1 cellular context compared by ENCODE assay signal in the genomic region with DNA sequence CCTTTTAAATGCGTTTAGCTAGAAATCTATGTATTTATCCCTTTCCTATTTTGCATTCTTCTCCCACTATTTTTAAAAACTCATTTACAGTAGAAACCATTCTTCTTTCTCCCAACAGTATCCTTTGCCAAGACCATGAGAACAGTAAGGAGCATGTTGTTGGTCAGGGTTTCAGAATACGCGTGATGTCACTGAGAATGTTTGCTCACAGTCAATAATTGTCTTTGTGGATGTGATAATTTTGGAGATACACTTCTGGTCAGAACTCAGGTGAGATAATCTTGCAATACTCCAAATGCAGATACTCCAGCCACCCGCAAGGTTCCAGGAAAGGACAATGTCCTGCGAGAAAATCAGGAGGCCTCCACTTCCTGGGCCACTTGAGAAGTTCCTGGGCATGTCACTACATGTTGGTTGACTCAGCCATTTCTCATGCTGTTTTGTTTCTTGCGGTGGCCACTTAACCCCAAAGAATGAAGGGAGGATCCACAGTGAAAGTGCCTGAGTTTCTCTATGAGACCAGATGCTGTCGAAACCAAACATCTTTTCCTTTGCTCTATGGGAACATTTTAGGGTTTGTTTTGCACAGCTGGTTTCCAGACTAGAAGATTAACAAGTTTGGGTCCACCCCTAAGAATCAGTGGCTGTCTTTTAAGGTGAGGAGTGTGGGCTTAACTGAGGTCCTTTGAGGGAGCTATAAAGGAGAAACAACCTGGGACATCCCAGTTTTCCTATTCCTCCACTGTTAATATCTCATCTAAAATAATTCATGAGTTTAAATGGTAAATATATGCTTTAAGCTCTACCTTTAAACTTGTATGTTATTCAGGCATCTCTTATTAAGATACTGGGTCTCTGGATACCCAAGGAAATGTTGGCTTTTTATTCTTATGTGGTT.
A peak's percentile ranks its signal among the peaks of the same experiment; 100 is the strongest.
TF ChIP-seq lines count a peak whose summit lies in the region.

No MANE protein-coding gene starts in this region.

TF ChIP-seq in HEK293, 187 proteins besides CTCF, POLR2A, EP300 and RAD21 (continued from another document and continues in another):
- TF ChIP-seq ZNF324 (tag by site-specific recombination; IDR thresholded peaks at IDR 0.05) (no peak), OSR2 (tag by site-specific recombination; IDR thresholded peaks at IDR 0.05) (peak; percentile 72), REPIN1 (tag by site-specific recombination; IDR thresholded peaks at IDR 0.05; ENCODE audit: low read depth) (no peak), ZNF510 (tag by site-specific recombination; IDR thresholded peaks at IDR 0.05; ENCODE audit: insufficient replicate concordance) (no peak), ZNF354C (tag by site-specific recombination; IDR thresholded peaks at IDR 0.05; ENCODE audit: borderline replicate concordance, low read depth) (no peak), ZNF623 (tag by site-specific recombination; IDR thresholded peaks at IDR 0.05) (no peak), ZNF423 (tag by site-specific recombination; IDR thresholded peaks at IDR 0.05) (no peak), ZNF19 (tag by site-specific recombination; IDR thresholded peaks at IDR 0.05; ENCODE audit: low read depth) (no peak), ZSCAN16 (tag by site-specific recombination; IDR thresholded peaks at IDR 0.05) (no peak), ZNF155 (tag by site-specific recombination; IDR thresholded peaks at IDR 0.05) (no peak), TRIM28 (IDR thresholded peaks at IDR 0.05; ENCODE audit: borderline replicate concordance, low read length) (peak; percentile 87; the same call in 1 of the 2 replicates), ZNF549 (tag by site-specific recombination; IDR thresholded peaks at IDR 0.05) (no peak), ZNF791 (tag by site-specific recombination; IDR thresholded peaks at IDR 0.05) (no peak), ZBTB21 (tag by site-specific recombination; IDR thresholded peaks at IDR 0.05) (peak; percentile 55; the same call in 1 of the 2 replicates), PRDM1 (tag by site-specific recombination; IDR thresholded peaks at IDR 0.05) (0 out of 2 replicates have a peak, but pooled peaks have one; percentile 56), ZNF2 (tag by site-specific recombination; IDR thresholded peaks at IDR 0.05) (0 out of 2 replicates have a peak, but pooled peaks have one; percentile 34), ZNF121 (tag by site-specific recombination; IDR thresholded peaks at IDR 0.05) (no peak), MEIS1 (CRISPR knock-in tag; IDR thresholded peaks at IDR 0.05; ENCODE audit: borderline replicate concordance) (no peak), ZFP37 (tag by site-specific recombination; IDR thresholded peaks at IDR 0.05) (peak; percentile 71; the same call in 1 of the 2 replicates), ZNF473 (tag by site-specific recombination; IDR thresholded peaks at IDR 0.05) (no peak), ZNF776 (tag by site-specific recombination; IDR thresholded peaks at IDR 0.05; ENCODE audit: borderline replicate concordance) (no peak), ZNF223 (tag by site-specific recombination; IDR thresholded peaks at IDR 0.05) (no peak), KLF7 (tag by site-specific recombination; IDR thresholded peaks at IDR 0.05; ENCODE audit: borderline replicate concordance) (no peak), ZBTB48 (tag by site-specific recombination; IDR thresholded peaks at IDR 0.05) (peak; percentile 55; the same call in 1 of the 2 replicates), ZNF658 (tag by site-specific recombination; IDR thresholded peaks at IDR 0.05) (no peak), ZNF544 (tag by site-specific recombination; IDR thresholded peaks at IDR 0.05) (no peak), ZNF292 (tag by site-specific recombination; IDR thresholded peaks at IDR 0.05; ENCODE audit: borderline replicate concordance, low read depth) (no peak), ZNF561 (tag by site-specific recombination; IDR thresholded peaks at IDR 0.05; ENCODE audit: borderline replicate concordance) (no peak), GLI4 (tag by site-specific recombination; IDR thresholded peaks at IDR 0.05) (no peak), SP2 (tag by site-specific recombination; IDR thresholded peaks at IDR 0.05) (no peak), ZNF211 (tag by site-specific recombination; IDR thresholded peaks at IDR 0.05; ENCODE audit: low read depth) (no peak), YY1 (tag by site-specific recombination; IDR thresholded peaks at IDR 0.05) (no peak), ZNF266 (tag by site-specific recombination; IDR thresholded peaks at IDR 0.05; ENCODE audit: low read depth) (no peak)
- TF ChIP-seq, protein P1, sequence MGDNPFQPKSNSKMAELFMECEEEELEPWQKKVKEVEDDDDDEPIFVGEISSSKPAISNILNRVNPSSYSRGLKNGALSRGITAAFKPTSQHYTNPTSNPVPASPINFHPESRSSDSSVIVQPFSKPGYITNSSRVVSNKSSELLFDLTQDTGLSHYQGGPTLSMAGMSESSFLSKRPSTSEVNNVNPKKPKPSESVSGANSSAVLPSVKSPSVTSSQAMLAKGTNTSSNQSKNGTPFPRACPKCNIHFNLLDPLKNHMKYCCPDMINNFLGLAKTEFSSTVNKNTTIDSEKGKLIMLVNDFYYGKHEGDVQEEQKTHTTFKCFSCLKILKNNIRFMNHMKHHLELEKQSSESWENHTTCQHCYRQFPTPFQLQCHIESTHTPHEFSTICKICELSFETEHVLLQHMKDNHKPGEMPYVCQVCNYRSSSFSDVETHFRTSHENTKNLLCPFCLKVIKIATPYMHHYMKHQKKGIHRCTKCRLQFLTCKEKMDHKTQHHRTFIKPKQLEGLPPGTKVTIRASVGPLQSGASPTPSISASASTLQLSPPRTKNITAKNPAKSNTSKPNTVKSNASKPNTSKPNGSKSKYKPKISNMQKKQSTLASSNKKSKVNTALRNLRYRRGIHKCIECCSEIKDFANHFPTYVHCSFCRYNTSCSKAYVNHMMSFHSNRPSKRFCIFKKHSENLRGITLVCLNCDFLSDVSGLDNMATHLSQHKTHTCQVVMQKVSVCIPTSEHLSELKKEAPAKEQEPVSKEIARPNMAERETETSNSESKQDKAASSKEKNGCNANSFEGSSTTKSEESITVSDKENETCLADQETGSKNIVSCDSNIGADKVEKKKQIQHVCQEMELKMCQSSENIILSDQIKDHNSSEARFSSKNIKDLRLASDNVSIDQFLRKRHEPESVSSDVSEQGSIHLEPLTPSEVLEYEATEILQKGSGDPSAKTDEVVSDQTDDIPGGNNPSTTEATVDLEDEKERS (tag by site-specific recombination; IDR thresholded peaks at IDR 0.05) = no peak
- TF ChIP-seq, protein P2, sequence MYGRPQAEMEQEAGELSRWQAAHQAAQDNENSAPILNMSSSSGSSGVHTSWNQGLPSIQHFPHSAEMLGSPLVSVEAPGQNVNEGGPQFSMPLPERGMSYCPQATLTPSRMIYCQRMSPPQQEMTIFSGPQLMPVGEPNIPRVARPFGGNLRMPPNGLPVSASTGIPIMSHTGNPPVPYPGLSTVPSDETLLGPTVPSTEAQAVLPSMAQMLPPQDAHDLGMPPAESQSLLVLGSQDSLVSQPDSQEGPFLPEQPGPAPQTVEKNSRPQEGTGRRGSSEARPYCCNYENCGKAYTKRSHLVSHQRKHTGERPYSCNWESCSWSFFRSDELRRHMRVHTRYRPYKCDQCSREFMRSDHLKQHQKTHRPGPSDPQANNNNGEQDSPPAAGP (tag by site-specific recombination; IDR thresholded peaks at IDR 0.05) = 0 out of 2 replicates have a peak, but pooled peaks have one; percentile 30
- TF ChIP-seq, protein P3, sequence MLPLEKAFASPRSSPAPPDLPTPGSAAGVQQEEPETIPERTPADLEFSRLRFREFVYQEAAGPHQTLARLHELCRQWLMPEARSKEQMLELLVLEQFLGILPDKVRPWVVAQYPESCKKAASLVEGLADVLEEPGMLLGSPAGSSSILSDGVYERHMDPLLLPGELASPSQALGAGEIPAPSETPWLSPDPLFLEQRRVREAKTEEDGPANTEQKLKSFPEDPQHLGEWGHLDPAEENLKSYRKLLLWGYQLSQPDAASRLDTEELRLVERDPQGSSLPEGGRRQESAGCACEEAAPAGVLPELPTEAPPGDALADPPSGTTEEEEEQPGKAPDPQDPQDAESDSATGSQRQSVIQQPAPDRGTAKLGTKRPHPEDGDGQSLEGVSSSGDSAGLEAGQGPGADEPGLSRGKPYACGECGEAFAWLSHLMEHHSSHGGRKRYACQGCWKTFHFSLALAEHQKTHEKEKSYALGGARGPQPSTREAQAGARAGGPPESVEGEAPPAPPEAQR (tag by site-specific recombination; IDR thresholded peaks at IDR 0.05) = no peak
- TF ChIP-seq, protein P4, sequence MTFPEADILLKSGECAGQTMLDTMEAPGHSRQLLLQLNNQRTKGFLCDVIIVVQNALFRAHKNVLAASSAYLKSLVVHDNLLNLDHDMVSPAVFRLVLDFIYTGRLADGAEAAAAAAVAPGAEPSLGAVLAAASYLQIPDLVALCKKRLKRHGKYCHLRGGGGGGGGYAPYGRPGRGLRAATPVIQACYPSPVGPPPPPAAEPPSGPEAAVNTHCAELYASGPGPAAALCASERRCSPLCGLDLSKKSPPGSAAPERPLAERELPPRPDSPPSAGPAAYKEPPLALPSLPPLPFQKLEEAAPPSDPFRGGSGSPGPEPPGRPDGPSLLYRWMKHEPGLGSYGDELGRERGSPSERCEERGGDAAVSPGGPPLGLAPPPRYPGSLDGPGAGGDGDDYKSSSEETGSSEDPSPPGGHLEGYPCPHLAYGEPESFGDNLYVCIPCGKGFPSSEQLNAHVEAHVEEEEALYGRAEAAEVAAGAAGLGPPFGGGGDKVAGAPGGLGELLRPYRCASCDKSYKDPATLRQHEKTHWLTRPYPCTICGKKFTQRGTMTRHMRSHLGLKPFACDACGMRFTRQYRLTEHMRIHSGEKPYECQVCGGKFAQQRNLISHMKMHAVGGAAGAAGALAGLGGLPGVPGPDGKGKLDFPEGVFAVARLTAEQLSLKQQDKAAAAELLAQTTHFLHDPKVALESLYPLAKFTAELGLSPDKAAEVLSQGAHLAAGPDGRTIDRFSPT (tag by site-specific recombination; IDR thresholded peaks at IDR 0.05) = 0 out of 2 replicates have a peak, but pooled peaks have one; percentile 51
- TF ChIP-seq, protein P5, sequence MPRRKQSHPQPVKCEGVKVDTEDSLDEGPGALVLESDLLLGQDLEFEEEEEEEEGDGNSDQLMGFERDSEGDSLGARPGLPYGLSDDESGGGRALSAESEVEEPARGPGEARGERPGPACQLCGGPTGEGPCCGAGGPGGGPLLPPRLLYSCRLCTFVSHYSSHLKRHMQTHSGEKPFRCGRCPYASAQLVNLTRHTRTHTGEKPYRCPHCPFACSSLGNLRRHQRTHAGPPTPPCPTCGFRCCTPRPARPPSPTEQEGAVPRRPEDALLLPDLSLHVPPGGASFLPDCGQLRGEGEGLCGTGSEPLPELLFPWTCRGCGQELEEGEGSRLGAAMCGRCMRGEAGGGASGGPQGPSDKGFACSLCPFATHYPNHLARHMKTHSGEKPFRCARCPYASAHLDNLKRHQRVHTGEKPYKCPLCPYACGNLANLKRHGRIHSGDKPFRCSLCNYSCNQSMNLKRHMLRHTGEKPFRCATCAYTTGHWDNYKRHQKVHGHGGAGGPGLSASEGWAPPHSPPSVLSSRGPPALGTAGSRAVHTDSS (tag by site-specific recombination; IDR thresholded peaks at IDR 0.05) = no peak
- TF ChIP-seq, protein P6, sequence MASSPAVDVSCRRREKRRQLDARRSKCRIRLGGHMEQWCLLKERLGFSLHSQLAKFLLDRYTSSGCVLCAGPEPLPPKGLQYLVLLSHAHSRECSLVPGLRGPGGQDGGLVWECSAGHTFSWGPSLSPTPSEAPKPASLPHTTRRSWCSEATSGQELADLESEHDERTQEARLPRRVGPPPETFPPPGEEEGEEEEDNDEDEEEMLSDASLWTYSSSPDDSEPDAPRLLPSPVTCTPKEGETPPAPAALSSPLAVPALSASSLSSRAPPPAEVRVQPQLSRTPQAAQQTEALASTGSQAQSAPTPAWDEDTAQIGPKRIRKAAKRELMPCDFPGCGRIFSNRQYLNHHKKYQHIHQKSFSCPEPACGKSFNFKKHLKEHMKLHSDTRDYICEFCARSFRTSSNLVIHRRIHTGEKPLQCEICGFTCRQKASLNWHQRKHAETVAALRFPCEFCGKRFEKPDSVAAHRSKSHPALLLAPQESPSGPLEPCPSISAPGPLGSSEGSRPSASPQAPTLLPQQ (tag by site-specific recombination; IDR thresholded peaks at IDR 0.05) = peak; percentile 58; the same call in 1 of the 2 replicates
- TF ChIP-seq, protein P7, sequence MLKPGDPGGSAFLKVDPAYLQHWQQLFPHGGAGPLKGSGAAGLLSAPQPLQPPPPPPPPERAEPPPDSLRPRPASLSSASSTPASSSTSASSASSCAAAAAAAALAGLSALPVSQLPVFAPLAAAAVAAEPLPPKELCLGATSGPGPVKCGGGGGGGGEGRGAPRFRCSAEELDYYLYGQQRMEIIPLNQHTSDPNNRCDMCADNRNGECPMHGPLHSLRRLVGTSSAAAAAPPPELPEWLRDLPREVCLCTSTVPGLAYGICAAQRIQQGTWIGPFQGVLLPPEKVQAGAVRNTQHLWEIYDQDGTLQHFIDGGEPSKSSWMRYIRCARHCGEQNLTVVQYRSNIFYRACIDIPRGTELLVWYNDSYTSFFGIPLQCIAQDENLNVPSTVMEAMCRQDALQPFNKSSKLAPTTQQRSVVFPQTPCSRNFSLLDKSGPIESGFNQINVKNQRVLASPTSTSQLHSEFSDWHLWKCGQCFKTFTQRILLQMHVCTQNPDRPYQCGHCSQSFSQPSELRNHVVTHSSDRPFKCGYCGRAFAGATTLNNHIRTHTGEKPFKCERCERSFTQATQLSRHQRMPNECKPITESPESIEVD (tag by site-specific recombination; IDR thresholded peaks at IDR 0.05) = 0 out of 2 replicates have a peak, but pooled peaks have one; percentile 35
